ENCODE assay signal across 8 cellular contexts in the genomic region with DNA sequence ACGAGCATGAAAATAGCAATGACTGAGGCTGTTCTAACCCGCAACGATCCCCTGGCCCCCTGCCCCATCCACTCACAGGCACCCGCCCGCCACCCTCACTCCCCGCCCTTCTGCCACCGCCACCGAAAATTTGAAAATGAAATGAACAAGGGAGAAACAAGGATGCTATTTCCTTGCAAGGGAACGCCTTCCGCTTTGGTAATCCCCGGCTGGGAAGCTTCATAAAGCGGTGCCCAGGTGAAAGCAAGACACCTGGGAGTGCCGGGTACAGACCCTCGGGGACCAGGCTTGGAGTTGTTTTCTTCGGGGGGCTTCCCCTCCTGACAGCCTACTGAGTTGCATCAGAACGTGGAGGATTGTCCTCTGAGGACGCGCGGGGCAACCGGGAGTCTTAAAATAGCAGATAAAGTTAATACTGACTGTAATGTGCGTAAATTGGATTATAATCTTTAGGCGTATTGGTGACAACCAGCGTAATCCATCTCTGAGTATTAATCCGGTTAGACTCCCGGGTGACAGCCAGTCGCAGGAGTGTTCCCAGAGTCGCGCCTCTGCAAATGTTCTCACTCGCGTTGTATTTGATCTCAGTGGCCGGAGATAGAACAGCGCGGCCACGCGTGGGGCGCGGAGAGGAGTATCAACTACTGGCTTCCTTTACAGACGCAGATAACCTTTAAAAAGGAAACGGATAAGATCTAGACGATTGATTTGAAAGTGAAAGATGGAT. TPM values are rescaled to one million over a fixed set of nuclear protein-coding genes. Genes with fewer than 3 reads are reported as not detected.
DNase-seq lines count a peak whose midpoint lies in the region; ATAC-seq and TF ChIP-seq lines count a peak whose summit lies in the region.

No MANE protein-coding gene starts in this region.

- peaks cover 0 to 10% (median 0%) of the 10 kb centered on the region in 3 experiments for H3K36me3 ChIP-seq in naive thymus-derived CD4-positive, alpha-beta T cell (ENCODE audit: control insufficient read depth in 2 of 3, insufficient read depth in 3 of 3, low read length in 3 of 3)
- no peaks in the 10 kb centered on the region for H3K36me3 ChIP-seq in stomach

- no peak for TF ChIP-seq CTCF in activated CD8-positive, alpha-beta T cell treated with anti-CD3 and anti-CD28 coated beads for 36 hours (IDR thresholded peaks at IDR 0.05)
- TF ChIP-seq CTCF in stomach (IDR thresholded peaks at IDR 0.05) = no peak

- H3K27ac Mint-ChIP-seq in activated CD8-positive, alpha-beta T cell treated with anti-CD3 and anti-CD28 coated beads for 36 hours = peak overlapping the region; percentile 98
- H3K27ac Mint-ChIP-seq in naive thymus-derived CD4-positive, alpha-beta T cell = peak overlapping the region; percentile 89 to 100 (median 99)

- CTCF ChIA-PET in activated CD8-positive, alpha-beta T cell treated with anti-CD3 and anti-CD28 coated beads for 36 hours (lab: Charles Lee) = interaction anchor here (0.7 to 6.1 kb wide), 23 partner anchors 11 to 488 kb away, joined by 3 to 69 read pairs (median 4); partner anchors contain the start of gene FOCAD
- CTCF ChIA-PET in naive thymus-derived CD4-positive, alpha-beta T cell (lab: Charles Lee) = interaction anchor here (0.7 to 3.1 kb wide), 4 partner anchors 69 to 676 kb away, joined by 3 to 13 read pairs (median 6); no protein-coding TSS in a partner anchor

- DNase-seq in NCI-H2196 (lab: John Stamatoyannopoulos, UW; ENCODE audit: unreplicated experiment) (peak; percentile 34), NCI-H2196 treated with DMSO at 0.1 percent for 48 hours (lab: John Stamatoyannopoulos, UW; ENCODE audit: unreplicated experiment) (no peak), M059J (ENCODE audit: low read depth) (peak; percentile 48), epithelial cell of prostate (ENCODE audit: low read depth, low spot score) (no peak), stomach (peak; percentile 46)
- peak; percentile 79 for DNase-seq in activated CD8-positive, alpha-beta T cell treated with anti-CD3 and anti-CD28 coated beads for 36 hours
- peak; percentile 35 to 77 (median 76) for DNase-seq in naive thymus-derived CD4-positive, alpha-beta T cell

- no peaks in the 10 kb centered on the region for H3K27me3 ChIP-seq in naive thymus-derived CD4-positive, alpha-beta T cell (ENCODE audit: control insufficient read depth in 2 of 2, insufficient read depth in 2 of 2, low read length in 2 of 2)
- H3K27me3 ChIP-seq in stomach = no peaks in the 10 kb centered on the region

- peaks cover 28% of the 10 kb centered on the region for H3K36me3 Mint-ChIP-seq in activated CD8-positive, alpha-beta T cell treated with anti-CD3 and anti-CD28 coated beads for 36 hours (ENCODE audit: low read depth)
- peaks cover 0 to 21% (median 0%) of the 10 kb centered on the region in 5 donors for H3K36me3 Mint-ChIP-seq in naive thymus-derived CD4-positive, alpha-beta T cell

- no peaks in the 10 kb centered on the region for H3K9me3 ChIP-seq in naive thymus-derived CD4-positive, alpha-beta T cell (ENCODE audit: control insufficient read depth in 2 of 3, low read length in 3 of 3)
- H3K9me3 ChIP-seq in stomach = no peaks in the 10 kb centered on the region

- H3K27me3 Mint-ChIP-seq in activated CD8-positive, alpha-beta T cell treated with anti-CD3 and anti-CD28 coated beads for 36 hours = no peaks in the 10 kb centered on the region
- H3K27me3 Mint-ChIP-seq in naive thymus-derived CD4-positive, alpha-beta T cell = no peaks in the 10 kb centered on the region

- H3K4me1 Mint-ChIP-seq in activated CD8-positive, alpha-beta T cell treated with anti-CD3 and anti-CD28 coated beads for 36 hours (ENCODE audit: low read depth) = peaks cover 33% of the 10 kb centered on the region
- H3K4me1 Mint-ChIP-seq in naive thymus-derived CD4-positive, alpha-beta T cell = peaks cover 30 to 41% (median 39%) of the 10 kb centered on the region in 7 donors

- intact Hi-C loops in activated CD8-positive, alpha-beta T cell treated with anti-CD3 and anti-CD28 coated beads for 36 hours (cut with micrococcal nuclease) = loop anchor here (2.0 to 5.0 kb wide), 5 partner anchors 59 to 696 kb away; partner anchors contain the start of gene FOCAD
- intact Hi-C loops in naive thymus-derived CD4-positive, alpha-beta T cell (cut with micrococcal nuclease) = loop anchor here (1.0 to 10.0 kb wide), 23 partner anchors 17 to 1576 kb away; partner anchors contain the start of genes HACD4 (in 2 of the 2), DENND4C (in 1 of the 2), FOCAD (in 1 of the 2) and HAUS6 (in 1 of the 2)
- intact Hi-C loops in stomach (cut with DNase I; ENCODE audit: low total_unique reads) = no loop called here

- no peak for TF ChIP-seq POLR2A in stomach (IDR thresholded peaks at IDR 0.05)

- POLR2A ChIA-PET in activated CD8-positive, alpha-beta T cell treated with anti-CD3 and anti-CD28 coated beads for 36 hours (lab: Charles Lee) = interaction anchor here (0.7 to 2.2 kb wide), 14 partner anchors 12 to 698 kb away, joined by 3 to 19 read pairs (median 4); partner anchors contain the start of gene FOCAD
- POLR2A ChIA-PET in naive thymus-derived CD4-positive, alpha-beta T cell (lab: Charles Lee) = interaction anchor here (0.5 to 2.3 kb wide), 25 partner anchors 13 to 607 kb away, joined by 3 to 31 read pairs (median 4); partner anchors contain the start of gene FOCAD

- H3K9me3 Mint-ChIP-seq in activated CD8-positive, alpha-beta T cell treated with anti-CD3 and anti-CD28 coated beads for 36 hours = no peaks in the 10 kb centered on the region
- H3K9me3 Mint-ChIP-seq in naive thymus-derived CD4-positive, alpha-beta T cell = peaks cover 0 to 2% (median 0%) of the 10 kb centered on the region in 11 donors

- H3K4me3 ChIP-seq in naive thymus-derived CD4-positive, alpha-beta T cell (ENCODE audit: low read length) = peak overlapping the region; percentile 84
- H3K4me3 ChIP-seq in stomach = peak overlapping the region; percentile 79 to 98 (median 90)

- H3K27ac ChIP-seq in epithelial cell of prostate (peak overlapping the region; percentile 63), stomach (peak overlapping the region; percentile 24 to 92 (median 91))
- peak overlapping the region; percentile 89 for H3K27ac ChIP-seq in naive thymus-derived CD4-positive, alpha-beta T cell (ENCODE audit: low read depth, low read length)

- ATAC-seq in activated CD8-positive, alpha-beta T cell treated with anti-CD3 and anti-CD28 coated beads for 36 hours = peak; percentile 29
- peak; percentile 31 for ATAC-seq in naive thymus-derived CD4-positive, alpha-beta T cell
- no peak for ATAC-seq in GM18870 (IDR thresholded peaks at IDR 0.05; ENCODE audit: unreplicated experiment)

- peak overlapping the region; percentile 97 for H3K4me3 Mint-ChIP-seq in activated CD8-positive, alpha-beta T cell treated with anti-CD3 and anti-CD28 coated beads for 36 hours
- H3K4me3 Mint-ChIP-seq in naive thymus-derived CD4-positive, alpha-beta T cell = peak overlapping the region; percentile 92 to 100 (median 98)

- TF ChIP-seq EP300 in stomach (IDR thresholded peaks at IDR 0.05) = no peak

- WGBS in stomach, 5 donors = 0 to 1% (median 0%) methylated on average over 40 of the region's 40 CpGs

- peaks cover 21 to 33% of the 10 kb centered on the region in 2 donors for H3K4me1 ChIP-seq in naive thymus-derived CD4-positive, alpha-beta T cell (ENCODE audit: control insufficient read depth in 2 of 2, insufficient read depth in 2 of 2, low read length in 2 of 2)
- peaks cover 4 to 45% (median 36%) of the 10 kb centered on the region in 4 donors for H3K4me1 ChIP-seq in stomach

RNA-seq across cellular contexts. Expression of gene MLLT3, which starts 0.9 kb away (rescaled TPM):
- 13.8 and 18.1 TPM in 2 replicates for total RNA-seq in M059J (2014; rRNA removed; shearing (Covaris generic))
- total RNA-seq in activated CD8-positive, alpha-beta T cell treated with anti-CD3 and anti-CD28 coated beads for 36 hours = 10 to 100 TPM; 59.1 to 60.8 TPM
- 10 to 100 TPM; 40.9 to 85.3 (median 71.3) TPM for total RNA-seq in naive thymus-derived CD4-positive, alpha-beta T cell
- 10 to 100 TPM; 62.6 to 64.8 TPM for polyA plus RNA-seq in naive thymus-derived CD4-positive, alpha-beta T cell
- total RNA-seq in stomach = 10 to 100 TPM in 4 of 5 donors, 1 to 10 TPM in 1; 8.7 to 48.7 (median 25.7) TPM
- 10 to 100 TPM in 1 of 3 donors, 1 to 10 TPM in 2; 6.5 to 29.5 (median 8.2) TPM for polyA plus RNA-seq in stomach

Comparison
In these comparisons a context has a peak if more than half of its experiments do, and no peak if none do; other contexts are left out.
1. DNase-seq: peak in NCI-H2196 (single experiment), M059J (single experiment), activated CD8-positive, alpha-beta T cell treated with anti-CD3 and anti-CD28 coated beads for 36 hours (single experiment), naive thymus-derived CD4-positive, alpha-beta T cell (9 of 9) and stomach (single experiment); none in NCI-H2196 treated with DMSO at 0.1 percent for 48 hours (single experiment) and epithelial cell of prostate (single experiment).
2. Peak in every context shown above with its lines, with median percentiles within 50 percentile points of each other: H3K27ac ChIP-seq.